In the genomic region with DNA sequence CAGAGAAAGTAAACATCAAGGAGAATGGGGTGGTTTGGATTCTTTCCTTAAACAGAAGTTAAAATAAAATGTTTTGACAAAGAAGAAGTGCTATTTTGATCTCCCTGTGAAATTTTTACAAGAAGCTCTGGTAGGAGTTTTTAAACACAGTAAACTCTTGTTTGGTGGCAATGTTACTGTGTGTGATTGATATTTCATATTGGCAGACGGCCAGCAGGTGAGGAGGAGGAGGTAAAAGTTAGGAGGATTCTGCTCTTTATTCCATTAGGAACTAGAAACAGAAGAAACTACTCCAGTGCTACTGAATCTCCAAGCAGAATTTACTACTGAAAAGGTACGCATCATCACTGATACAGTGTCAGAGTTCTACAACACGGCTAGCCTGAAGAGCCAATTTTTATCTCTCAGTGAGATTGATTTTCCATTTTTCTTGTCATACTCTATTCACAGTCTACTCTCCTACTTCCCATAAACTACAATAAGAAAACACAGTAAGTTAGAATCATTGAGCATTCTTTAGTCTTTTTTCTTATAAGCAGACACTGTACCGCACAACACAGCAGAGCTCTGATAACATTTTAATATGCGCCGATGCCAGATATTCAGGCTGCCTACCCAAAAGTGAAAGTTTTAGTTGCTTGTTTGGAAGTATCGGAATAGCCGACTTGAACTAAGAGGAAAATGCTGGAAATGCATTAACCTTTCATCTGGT, we compare ENCODE assay signal across 16 cellular contexts.
"Had no signal": no experiment of that assay in that cellular context is flagged by ENCODE, and none has a peak within 500 bp of the region (broad histone marks: within the 10 kb centered on the region; RNA-seq: fewer than 3 reads in every experiment).

No MANE protein-coding gene starts in this region.

- H3K4me3 Mint-ChIP-seq: neural crest cell; stimulated activated memory B cell treated with anti-CD40 and anti-IgM and Interleukin-4, amounts not matched to agents 10 μg/mL and 1 μg/mL and 100 μg/mL, for 72 hours had no signal

- H3K9me3 ChIP-seq: lower lobe of right lung, thyroid gland, uterus had no signal

- H3K27me3 ChIP-seq: thyroid gland, uterus had no signal

- DNase-seq: activated CD4-positive, alpha-beta T cell treated with anti-CD3 and anti-CD28 coated beads, Interleukin-2, amount 50 U/mL, for 4 hours; activated naive CD4-positive, alpha-beta T cell; activated T-cell treated with anti-CD3 and anti-CD28 coated beads for 4 hours; aorta; dermis blood vessel endothelial cell; hypothalamus; kidney glomerular epithelial cell; lower lobe of right lung; stimulated activated CD4-positive, alpha-beta T cell treated with anti-CD3 and anti-CD28 coated beads, Interleukin-12 subunit alpha, Interleukin-12 subunit beta, amount 100 ng/mL, for 4 hours; T-helper 9 cell; thyroid gland; uterus had no signal

- H3K27ac Mint-ChIP-seq: stimulated activated memory B cell treated with anti-CD40 and anti-IgM and Interleukin-4, amounts not matched to agents 10 μg/mL and 1 μg/mL and 100 μg/mL, for 72 hours had no signal

- H3K4me3 ChIP-seq: lower lobe of right lung, thyroid gland had no signal

- H3K4me1 ChIP-seq: lower lobe of right lung, thyroid gland, uterus had no signal

- H3K36me3 ChIP-seq: lower lobe of right lung, thyroid gland, uterus had no signal

- H3K4me1 Mint-ChIP-seq: neural crest cell; stimulated activated memory B cell treated with anti-CD40 and anti-IgM and Interleukin-4, amounts not matched to agents 10 μg/mL and 1 μg/mL and 100 μg/mL, for 72 hours had no signal

- FAIRE-seq: bronchial epithelial cell had no signal

- H3K27ac ChIP-seq: lower lobe of right lung, thyroid gland, uterus had no signal

- H3K36me3 Mint-ChIP-seq: stimulated activated memory B cell treated with anti-CD40 and anti-IgM and Interleukin-4, amounts not matched to agents 10 μg/mL and 1 μg/mL and 100 μg/mL, for 72 hours had no signal

- ATAC-seq: activated CD4-positive, CD25-positive, alpha-beta regulatory T cell treated with anti-CD3 and anti-CD28 coated beads, Interleukin-2, amount 50 U/mL, for 24 hours; stimulated activated memory B cell treated with anti-CD40 and anti-IgM and Interleukin-4, amounts not matched to agents 10 μg/mL and 1 μg/mL and 100 μg/mL, for 72 hours had no signal

- H3K9me3 Mint-ChIP-seq: neural crest cell; stimulated activated memory B cell treated with anti-CD40 and anti-IgM and Interleukin-4, amounts not matched to agents 10 μg/mL and 1 μg/mL and 100 μg/mL, for 72 hours had no signal
